Comparison of ENCODE assay signal across 19 cellular contexts in the genomic region with DNA sequence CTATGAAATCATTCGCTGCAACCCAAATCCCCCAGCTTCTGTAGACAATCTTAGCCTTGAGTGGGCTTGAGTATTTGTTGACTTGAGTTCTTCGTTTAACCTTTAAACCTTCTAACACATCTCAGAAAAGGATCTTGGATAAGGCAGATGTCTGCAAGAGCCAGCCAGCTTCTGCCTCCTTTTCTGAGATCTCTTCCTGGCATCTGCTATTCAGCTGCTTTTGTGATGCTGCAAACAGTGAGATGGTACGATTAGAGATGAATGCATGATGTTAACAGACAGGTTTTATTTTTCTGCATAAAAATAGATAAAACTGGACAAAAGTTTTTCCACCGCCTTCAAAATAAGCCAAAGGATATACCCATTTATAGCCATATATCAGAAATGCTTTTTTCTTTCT. TPM values are rescaled to one million over a fixed set of nuclear protein-coding genes. Genes with fewer than 3 reads are reported as not detected.
DNase-seq lines count a peak whose midpoint lies in the region; ATAC-seq and TF ChIP-seq lines count a peak whose summit lies in the region.
"Had no signal": no experiment of that assay in that cellular context is flagged by ENCODE, and none has a peak within 500 bp of the region (broad histone marks: within the 10 kb centered on the region; RNA-seq: fewer than 3 reads in every experiment).

No MANE protein-coding gene starts in this region.

- no TSS peak for BruUV-seq in A673 (replicated peaks; lab: Mats Ljungman, UMichigan)

- intact Hi-C loops in A673 (cut with micrococcal nuclease; ENCODE audit: unreplicated experiment) = no loop called here

- no peak overlapping the region for H3K4me3 ChIP-seq in mesodermal cell (ENCODE audit: extremely low read depth, insufficient read depth, low read length, poor library complexity, severe bottlenecking)
- H3K4me3 ChIP-seq in stomach smooth muscle (ENCODE audit: low read length in 2 of 2) = no peak overlapping the region
- no peak overlapping the region for H3K4me3 ChIP-seq in A673 (ENCODE audit: low read depth, low read length, poor library complexity, severe bottlenecking)
- H3K4me3 ChIP-seq: Peyer's patch had no signal

- 100% methylated on average over 1 of the region's 4 CpGs; no CpG with 5 or more reads in 1 of the 2 experiments for WGBS in mesodermal cell (ENCODE audit: insufficient coverage in 2 of 2), 2 experiments

- peaks cover 52% of the 10 kb centered on the region for H3K4me1 Mint-ChIP-seq in WTC11

- POLR2A ChIA-PET in WTC11 (lab: Charles Lee) (interaction anchor here (0.6 to 2.1 kb wide), 3 partner anchors 37 to 288 kb away, joined by 3 to 11 read pairs (median 6); a partner anchor contains a TSS), A673 (lab: Charles Lee; ENCODE audit: low non-redundant PET) (no interaction called here)

- peak overlapping the region; percentile 72 for H3K27ac ChIP-seq in mesodermal cell (ENCODE audit: low read depth, low read length, severe bottlenecking)
- peak overlapping the region; percentile 67 for H3K27ac ChIP-seq in stomach smooth muscle (ENCODE audit: low read length)
- H3K27ac ChIP-seq in A673 (ENCODE audit: low read depth, low read length, poor library complexity, severe bottlenecking) = no peak overlapping the region
- H3K27ac ChIP-seq: 22Rv1 had no signal

- H3K27me3 ChIP-seq in stomach smooth muscle (ENCODE audit: control insufficient read depth in 1 of 2, insufficient read depth in 2 of 2, low read length in 2 of 2) = no peaks in the 10 kb centered on the region
- no peaks in the 10 kb centered on the region for H3K27me3 ChIP-seq in A673 (replicated peaks; ENCODE audit: insufficient read depth, low read depth, low read length, poor library complexity)
- H3K27me3 ChIP-seq: Peyer's patch had no signal

- CTCF ChIA-PET in WTC11 (lab: Charles Lee) (interaction anchor here (0.6 to 2.9 kb wide), 21 partner anchors 8 to 834 kb away, joined by 3 to 41 read pairs (median 10); a partner anchor contains a TSS), A673 (lab: Charles Lee) (no interaction called here)

- H3K36me3 ChIP-seq in mesodermal cell (ENCODE audit: control insufficient read depth, insufficient read depth, low read length) = peaks cover 80% of the 10 kb centered on the region
- H3K36me3 ChIP-seq in stomach smooth muscle (ENCODE audit: control insufficient read depth in 2 of 2, insufficient read depth in 2 of 2, low read length in 2 of 2) = peaks cover 33 to 44% of the 10 kb centered on the region in 2 donors
- H3K36me3 ChIP-seq in A673 (ENCODE audit: insufficient read depth, low read length, poor library complexity, severe bottlenecking) = no peaks in the 10 kb centered on the region

- H3K9me3 ChIP-seq in mesodermal cell (ENCODE audit: control insufficient read depth, low read length) = no peaks in the 10 kb centered on the region
- no peaks in the 10 kb centered on the region for H3K9me3 ChIP-seq in stomach smooth muscle (ENCODE audit: control insufficient read depth in 2 of 2, low read length in 2 of 2)
- no peaks in the 10 kb centered on the region for H3K9me3 ChIP-seq in A673 (ENCODE audit: low read depth, low read length, poor library complexity, severe bottlenecking)
- H3K9me3 ChIP-seq: Peyer's patch had no signal

- H3K36me3 Mint-ChIP-seq in WTC11 = peaks cover 18% of the 10 kb centered on the region; the same call in 1 of the 2 replicates

- DNase-seq in DMS53 (lab: John Stamatoyannopoulos, UW) = peak; percentile 22
- no peak for DNase-seq in DMS53 treated with DMSO at 0.1 percent for 48 hours (lab: John Stamatoyannopoulos, UW; ENCODE audit: unreplicated experiment)
- no peak for DNase-seq in WTC11 (ENCODE audit: low spot score)
- no peak for DNase-seq in A673 (ENCODE audit: low spot score)
- no peak for DNase-seq in NCI-H2171 treated with DMSO at 0.1 percent for 48 hours (lab: John Stamatoyannopoulos, UW)
- DNase-seq in NCI-H1092 (lab: John Stamatoyannopoulos, UW) = no peak
- DNase-seq: C1 segment of cervical spinal cord, DMS 273 treated with DMSO at 0.1 percent for 48 hours, EL, MV-4-11, NCI-H1436, NCI-H2081 treated with DMSO at 0.1 percent for 48 hours, NCI-H2227 treated with DMSO at 0.1 percent for 48 hours, NCI-H748 treated with DMSO at 0.1 percent for 48 hours, Peyer's patch, SHP77 had no signal

- no peak overlapping the region for H3K4me3 Mint-ChIP-seq in WTC11

- no peaks in the 10 kb centered on the region for H3K9me3 Mint-ChIP-seq in WTC11

- no peak overlapping the region for H3K9ac ChIP-seq in stomach smooth muscle (ENCODE audit: low read length in 2 of 2)

- peak overlapping the region; percentile 60; the same call in 1 of the 2 replicates for H3K27ac Mint-ChIP-seq in WTC11

- H3K27me3 Mint-ChIP-seq in WTC11 (ENCODE audit: low read depth) = no peaks in the 10 kb centered on the region

- H3K4me1 ChIP-seq in mesodermal cell (ENCODE audit: control insufficient read depth, insufficient read depth, low read length, poor library complexity, severe bottlenecking) (peaks cover 56% of the 10 kb centered on the region), stomach smooth muscle (ENCODE audit: control insufficient read depth, insufficient read depth, low read length) (peaks cover 91% of the 10 kb centered on the region), A673 (ENCODE audit: insufficient read depth, low read length, poor library complexity, severe bottlenecking) (no peaks in the 10 kb centered on the region)

- TF ChIP-seq CTCF in WTC11 (IDR thresholded peaks at IDR 0.05) = no peak
- TF ChIP-seq CTCF in A673 (conservative IDR thresholded peaks at IDR 0.05; ENCODE audit: low read depth, low read length) = no peak

- no peak for ATAC-seq in WTC11

TF ChIP-seq in WTC11, 78 proteins besides CTCF, POLR2A, EP300 and RAD21:
- TF ChIP-seq NR2C2 (CRISPR knock-in tag; IDR thresholded peaks at IDR 0.05) (no peak), GTF2I (CRISPR knock-in tag; conservative IDR thresholded peaks at IDR 0.05) (no peak)
- TF ChIP-seq, protein P1, sequence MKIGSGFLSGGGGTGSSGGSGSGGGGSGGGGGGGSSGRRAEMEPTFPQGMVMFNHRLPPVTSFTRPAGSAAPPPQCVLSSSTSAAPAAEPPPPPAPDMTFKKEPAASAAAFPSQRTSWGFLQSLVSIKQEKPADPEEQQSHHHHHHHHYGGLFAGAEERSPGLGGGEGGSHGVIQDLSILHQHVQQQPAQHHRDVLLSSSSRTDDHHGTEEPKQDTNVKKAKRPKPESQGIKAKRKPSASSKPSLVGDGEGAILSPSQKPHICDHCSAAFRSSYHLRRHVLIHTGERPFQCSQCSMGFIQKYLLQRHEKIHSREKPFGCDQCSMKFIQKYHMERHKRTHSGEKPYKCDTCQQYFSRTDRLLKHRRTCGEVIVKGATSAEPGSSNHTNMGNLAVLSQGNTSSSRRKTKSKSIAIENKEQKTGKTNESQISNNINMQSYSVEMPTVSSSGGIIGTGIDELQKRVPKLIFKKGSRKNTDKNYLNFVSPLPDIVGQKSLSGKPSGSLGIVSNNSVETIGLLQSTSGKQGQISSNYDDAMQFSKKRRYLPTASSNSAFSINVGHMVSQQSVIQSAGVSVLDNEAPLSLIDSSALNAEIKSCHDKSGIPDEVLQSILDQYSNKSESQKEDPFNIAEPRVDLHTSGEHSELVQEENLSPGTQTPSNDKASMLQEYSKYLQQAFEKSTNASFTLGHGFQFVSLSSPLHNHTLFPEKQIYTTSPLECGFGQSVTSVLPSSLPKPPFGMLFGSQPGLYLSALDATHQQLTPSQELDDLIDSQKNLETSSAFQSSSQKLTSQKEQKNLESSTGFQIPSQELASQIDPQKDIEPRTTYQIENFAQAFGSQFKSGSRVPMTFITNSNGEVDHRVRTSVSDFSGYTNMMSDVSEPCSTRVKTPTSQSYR (CRISPR knock-in tag; IDR thresholded peaks at IDR 0.05) = no peak

RNA-seq across cellular contexts. Expression of a gene that starts 37.6 kb away (rescaled TPM):
- total RNA-seq in WTC11 (2021) = 19.5 to 41.0 TPM (median 19.9 TPM) in 3 replicates
- 195 TPM for polyA plus RNA-seq in mesodermal cell (2013, experiment 1 of 2)
- 172 TPM for polyA plus RNA-seq in mesodermal cell (2013, experiment 2 of 2)
- 4.0 and 7.7 TPM in 2 replicates for total RNA-seq in A673 (2021)
